ENCODE assay signal across 8 cellular contexts in genomic region chr1:201792534-201793305, GRCh38. TPM values are rescaled to one million over a fixed set of nuclear protein-coding genes. Genes with fewer than 3 reads are reported as not detected.
DNase-seq lines count a peak whose midpoint lies in the region; ATAC-seq, FAIRE-seq and TF ChIP-seq lines count a peak whose summit lies in the region.

No MANE protein-coding gene starts in this region.

- H3K27ac ChIP-seq in SK-N-MC: peak overlapping the region; percentile 95

- H3K27me3 ChIP-seq in GM06990 (replicated peaks; ENCODE audit: control insufficient read depth, insufficient read depth, low read length): no peaks in the 10 kb centered on the region

- H3K36me3 ChIP-seq in GM06990 (ENCODE audit: control insufficient read depth, insufficient read depth, low read length): no peaks in the 10 kb centered on the region
- peaks cover 66% of the 10 kb centered on the region for H3K36me3 ChIP-seq in SK-N-MC (ENCODE audit: insufficient read depth, low read length)

- no peak for DNase-seq in GM06990 (ENCODE audit: extremely low read depth, insufficient read length)
- DNase-seq in NCI-H1092 (lab: John Stamatoyannopoulos, UW): peak; percentile 79
- peak; percentile 50 for DNase-seq in SK-N-MC (ENCODE audit: low read depth, low spot score)
- peak; percentile 6 for DNase-seq in activated naive CD8-positive, alpha-beta T cell treated with anti-CD3 and anti-CD28 coated beads, Interleukin-2, amount 50 U/mL, for 16 hours (ENCODE audit: low read depth, low spot score)
- DNase-seq in Right ventricle myocardium superior: peak; percentile 79
- peak; percentile 96 for DNase-seq in pons (ENCODE audit: low spot score)
- DNase-seq in urothelium cell line (ENCODE audit: low spot score): peak; percentile 82

- peak overlapping the region; percentile 44 for H3K9ac ChIP-seq in SK-N-MC (ENCODE audit: insufficient read length)

- no peaks in the 10 kb centered on the region for H3K9me3 ChIP-seq in SK-N-MC (ENCODE audit: low read depth, low read length)

- intact Hi-C loops in Right ventricle myocardium superior (cut with DNase I): loop anchor here (2.0 to 5.0 kb wide), 3 partner anchors 84 to 260 kb away; no protein-coding TSS in a partner anchor

- peak; percentile 93 for TF ChIP-seq CTCF in GM06990 (IDR thresholded peaks at IDR 0.05; ENCODE audit: insufficient read depth, low read length, poor library complexity, severe bottlenecking)

- ATAC-seq in Right ventricle myocardium superior (ENCODE audit: poor library complexity): peak; percentile 81
- no peak for ATAC-seq in GM21381 (IDR thresholded peaks at IDR 0.05; ENCODE audit: unreplicated experiment)

- H3K4me3 ChIP-seq in GM06990 (replicated peaks; ENCODE audit: low read depth, low read length) (no peak overlapping the region), SK-N-MC (peak overlapping the region; percentile 57; the same call in 1 of the 2 replicates)

- FAIRE-seq in urothelium cell line (lab: Jason Lieb, UNC): no peak

RNA-seq across cellular contexts. Expression of gene IPO9, which starts 36.2 kb away (rescaled TPM):
- total RNA-seq in Right ventricle myocardium superior: 17.2 TPM
